8 cellular contexts compared by ENCODE assay signal in the genomic region with DNA sequence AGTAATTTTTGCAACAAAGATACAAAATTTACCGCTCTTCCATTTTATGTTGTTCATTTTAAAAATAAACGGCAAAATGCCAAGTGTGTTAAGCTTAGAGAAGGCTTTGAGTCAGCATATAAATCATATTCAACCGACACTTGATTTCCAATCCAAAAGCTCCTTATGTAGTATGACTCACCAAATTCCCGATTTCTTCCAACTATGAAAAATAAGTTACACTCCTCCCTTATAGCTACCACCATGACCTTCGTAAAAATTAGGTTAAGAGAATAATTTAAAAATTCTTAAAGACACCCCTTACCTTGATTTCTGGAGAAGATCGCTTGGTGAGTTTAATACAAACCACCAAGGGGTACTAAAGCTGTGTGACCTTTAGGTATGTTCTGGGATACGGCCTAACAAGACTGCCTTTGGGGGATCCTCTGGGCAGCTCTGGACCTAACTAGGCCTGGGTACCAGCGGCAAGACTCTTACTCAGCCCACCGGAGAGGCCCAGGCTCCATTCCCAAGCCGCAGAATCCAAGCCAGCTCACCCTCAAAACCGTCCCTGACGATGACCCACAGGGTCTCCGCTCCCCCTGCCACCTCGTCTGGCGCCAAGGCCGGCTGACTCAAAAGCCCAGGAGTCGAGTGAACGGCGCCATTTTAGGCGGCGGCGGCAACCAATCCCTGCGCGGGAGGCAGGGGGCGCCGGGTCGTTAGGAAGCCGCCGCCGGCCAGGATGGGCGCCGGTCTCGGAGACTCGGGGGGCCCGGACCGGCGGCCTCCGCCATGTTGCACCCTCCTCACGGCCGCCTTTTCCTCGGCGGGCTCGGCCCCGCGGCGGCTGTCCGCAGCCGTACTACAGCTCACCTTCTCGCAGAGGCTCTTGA. TPM values are rescaled to one million over a fixed set of nuclear protein-coding genes. Genes with fewer than 3 reads are reported as not detected.
DNase-seq lines count a peak whose midpoint lies in the region; FAIRE-seq and TF ChIP-seq lines count a peak whose summit lies in the region.

No MANE protein-coding gene starts in this region.

- H3K27me3 ChIP-seq in Loucy (ENCODE audit: insufficient read depth, low read length, poor library complexity, severe bottlenecking) (no peaks in the 10 kb centered on the region), WERI-Rb-1 (ENCODE audit: insufficient read depth, low read depth, severe bottlenecking) (no peaks in the 10 kb centered on the region), breast epithelium (no peaks in the 10 kb centered on the region), spleen (replicated peaks in 1 of 7) (no peaks in the 10 kb centered on the region)

- H3K4me3 Mint-ChIP-seq in immature natural killer cell: peak overlapping the region; percentile 89 to 97 (median 96)

- H3K9me3 ChIP-seq in Loucy (ENCODE audit: insufficient read depth, low read depth, low read length): no peaks in the 10 kb centered on the region
- H3K9me3 ChIP-seq in WERI-Rb-1 (ENCODE audit: severe bottlenecking): no peaks in the 10 kb centered on the region
- no peaks in the 10 kb centered on the region for H3K9me3 ChIP-seq in breast epithelium
- no peaks in the 10 kb centered on the region for H3K9me3 ChIP-seq in spleen

- H3K9ac ChIP-seq in Loucy (ENCODE audit: low read depth, low read length, poor library complexity, severe bottlenecking): peak overlapping the region; percentile 96

- H3K4me1 ChIP-seq in Loucy (ENCODE audit: insufficient read depth, low read length, poor library complexity, severe bottlenecking) (peaks cover 28% of the 10 kb centered on the region), breast epithelium (peaks cover 0 to 3% of the 10 kb centered on the region in 2 donors), spleen (peaks cover 43 to 63% (median 58%) of the 10 kb centered on the region in 6 donors)

- peak; percentile 54 for DNase-seq in GM10266 (ENCODE audit: extremely low spot score)
- peak; percentile 38 for DNase-seq in H54 (ENCODE audit: insufficient read length, low spot score)
- peak; percentile 67 for DNase-seq in WERI-Rb-1
- peak; percentile 44 to 61 for DNase-seq in breast epithelium (ENCODE audit: low spot score in 2 of 2)
- DNase-seq in immature natural killer cell: peak; percentile 73 to 76 (median 75)
- DNase-seq in spleen: peak; percentile 92
- DNase-seq in cerebellar nuclear complex (lab: John Stamatoyannopoulos, UW): no peak

- no peaks in the 10 kb centered on the region for H3K9me2 ChIP-seq in Loucy (replicated peaks; ENCODE audit: low read depth, low read length)

- peak overlapping the region; percentile 76 for H3K4me3 ChIP-seq in Loucy (ENCODE audit: low read length, poor library complexity, severe bottlenecking)
- H3K4me3 ChIP-seq in WERI-Rb-1 (ENCODE audit: low read depth, low read length): peak overlapping the region; percentile 91
- H3K4me3 ChIP-seq in breast epithelium: peak overlapping the region; percentile 87 to 99 (median 97)
- peak overlapping the region; percentile 64 to 97 (median 84) for H3K4me3 ChIP-seq in spleen

- H3K27ac ChIP-seq in WERI-Rb-1 (peak overlapping the region; percentile 99), breast epithelium (peak overlapping the region; percentile 100), spleen (peak overlapping the region; percentile 97 to 100 (median 100))

- WGBS in spleen, 5 donors: 0 to 2% (median 0%) methylated on average over 12 to 49 of the region's 49 CpGs

- FAIRE-seq in H54 (lab: Jason Lieb, UNC): no peak

- peak overlapping the region; percentile 96 to 99 (median 98) for H3K27ac Mint-ChIP-seq in immature natural killer cell

- H3K36me3 ChIP-seq in Loucy (ENCODE audit: insufficient read depth, low read length) (no peaks in the 10 kb centered on the region), WERI-Rb-1 (peaks cover 46% of the 10 kb centered on the region), breast epithelium (no peaks in the 10 kb centered on the region), spleen (peaks cover 0 to 11% (median 5%) of the 10 kb centered on the region in 6 donors)

- peaks cover 47% of the 10 kb centered on the region for H4K20me1 ChIP-seq in Loucy (ENCODE audit: insufficient read depth, low read length, poor library complexity, severe bottlenecking)

- peak; percentile 37 for TF ChIP-seq CTCF in GM10266 (IDR thresholded peaks at IDR 0.05; ENCODE audit: control insufficient read depth, insufficient read depth, low read depth, missing control alignments)
- no peak for TF ChIP-seq CTCF in Loucy (conservative IDR thresholded peaks at IDR 0.05; ENCODE audit: low read length)
- TF ChIP-seq CTCF in WERI-Rb-1 (IDR thresholded peaks at IDR 0.05; ENCODE audit: low read depth, low read length): no peak
- no peak for TF ChIP-seq CTCF in breast epithelium (IDR thresholded peaks at IDR 0.05)
- peak in 2 of 11 experiments; percentile 7 to 29 for TF ChIP-seq CTCF in spleen (IDR thresholded peaks at IDR 0.05 in 8 of 11, conservative IDR thresholded peaks at IDR 0.05 in 3 of 11)

- H3K27me3 Mint-ChIP-seq in immature natural killer cell (ENCODE audit: low read depth in 3 of 3): peaks cover 13 to 23% (median 18%) of the 10 kb centered on the region in 3 donors

- H3F3A ChIP-seq in Loucy (ENCODE audit: low read depth): no peaks in the 10 kb centered on the region

- H3K36me3 Mint-ChIP-seq in immature natural killer cell: peaks cover 0 to 4% (median 4%) of the 10 kb centered on the region in 3 donors

- H3K79me2 ChIP-seq in Loucy (ENCODE audit: insufficient read depth, low read length): peaks cover 68% of the 10 kb centered on the region

- TF ChIP-seq POLR2A in H54 (IDR thresholded peaks at IDR 0.05; ENCODE audit: low read depth, low read length): no peak
- no peak for TF ChIP-seq POLR2A in breast epithelium (IDR thresholded peaks at IDR 0.05)
- no peak for TF ChIP-seq POLR2A in spleen (IDR thresholded peaks at IDR 0.05)

- peaks cover 64 to 68% of the 10 kb centered on the region in 2 donors for H3K4me1 Mint-ChIP-seq in immature natural killer cell

- H3K4me2 ChIP-seq in Loucy (ENCODE audit: low read depth, low read length, poor library complexity, severe bottlenecking): peak overlapping the region; percentile 98

- H2AFZ ChIP-seq in Loucy (ENCODE audit: low read length): peak overlapping the region; percentile 81

- intact Hi-C loops in breast epithelium (cut with DNase I; ENCODE audit: low total_unique reads): no loop called here
- intact Hi-C loops in spleen (cut with DNase I; ENCODE audit: low total_unique reads): no loop called here

- H3K9me3 Mint-ChIP-seq in immature natural killer cell: no peaks in the 10 kb centered on the region

RNA-seq across cellular contexts. Expression of a gene that starts 0.7 kb away (rescaled TPM):
- total RNA-seq in breast epithelium: 100 to 1,000 TPM; 101 to 152 (median 121) TPM
- polyA plus RNA-seq in immature natural killer cell: 100 to 1,000 TPM; 225 to 259 (median 254) TPM
- 100 to 1,000 TPM in 6 of 7 donors, 10 to 100 TPM in 1; 94.3 to 175 (median 107) TPM for total RNA-seq in spleen
- polyA plus RNA-seq in spleen: 10 to 100 TPM; 23.5 to 35.5 (median 33.6) TPM

RNA-seq across cellular contexts. Expression of a gene that starts 48.4 kb away (rescaled TPM):
- total RNA-seq in breast epithelium: 100 to 1,000 TPM; 158 to 291 (median 259) TPM
- 1,000 to 10,000 TPM in 2 of 3 donors, 100 to 1,000 TPM in 1; 955 to 1,349 (median 1,131) TPM for polyA plus RNA-seq in immature natural killer cell
- 100 to 1,000 TPM; 121 to 246 (median 193) TPM for total RNA-seq in spleen
- polyA plus RNA-seq in spleen: 100 to 1,000 TPM; 142 to 354 (median 228) TPM

Comparison
In these comparisons a context has a peak if more than half of its experiments do, and no peak if none do; other contexts are left out.
1. DNase-seq: peak in GM10266 (single experiment), H54 (single experiment), WERI-Rb-1 (single experiment), breast epithelium (2 of 2), immature natural killer cell (3 of 3) and spleen (single experiment); none in cerebellar nuclear complex (0 of 2).
2. Peak in every context shown above with its lines, with median percentiles within 50 percentile points of each other: H3K4me3 ChIP-seq and H3K27ac ChIP-seq.